ENCODE assay signal across 6 cellular contexts in genomic region chr7:136026209-136026608, GRCh38.
"Had no signal": no experiment of that assay in that cellular context is flagged by ENCODE, and none has a peak within 500 bp of the region (broad histone marks: within the 10 kb centered on the region; RNA-seq: fewer than 3 reads in every experiment).

No MANE protein-coding gene starts in this region.

- DNase-seq: GM23248, GOT3, H7, HFFc6, IMR-90 had no signal

- H3K9me3 ChIP-seq: HAP-1 had no signal

- H3K4me1 ChIP-seq: HAP-1 had no signal

- H3K4me3 Mint-ChIP-seq: HFFc6 had no signal

- H3K9me3 Mint-ChIP-seq: HFFc6 had no signal

- H3K4me3 ChIP-seq: GM23248, HAP-1 had no signal

- H2AFZ ChIP-seq: GM23248 had no signal

- H3K27ac ChIP-seq: GM23248 had no signal

- H3K9ac ChIP-seq: GM23248 had no signal

- H3K36me3 ChIP-seq: HAP-1 had no signal

- H3K27ac Mint-ChIP-seq: HFFc6 had no signal
